8 cellular contexts compared by ENCODE assay signal in genomic region chr19:32580353-32580900, GRCh38. TPM values are rescaled to one million over a fixed set of nuclear protein-coding genes. Genes with fewer than 3 reads are reported as not detected.
DNase-seq lines count a peak whose midpoint lies in the region; ATAC-seq, FAIRE-seq and TF ChIP-seq lines count a peak whose summit lies in the region.

No MANE protein-coding gene starts in this region.

- ATAC-seq in GM19395 (IDR thresholded peaks at IDR 0.05; ENCODE audit: unreplicated experiment) = peak; percentile 42
- ATAC-seq in HG03520 (IDR thresholded peaks at IDR 0.05; ENCODE audit: unreplicated experiment) = peak; percentile 23
- ATAC-seq in K562 = peak; percentile 49
- ATAC-seq in memory B cell (ENCODE audit: low read depth) = peak; percentile 5

- peaks cover 35% of the 10 kb centered on the region for H3K36me3 ChIP-seq in K562 (ENCODE audit: control insufficient read depth, insufficient read depth, low read length)

- WGBS in K562 (ENCODE audit: insufficient coverage, low coverage, missing lambda C conversion rate) = 5% methylated on average over 22 of the region's 22 CpGs

- H3K36me3 Mint-ChIP-seq in memory B cell = peaks cover 4% of the 10 kb centered on the region

- peak overlapping the region; percentile 44; the same call in 1 of the 3 replicates for H3K27ac ChIP-seq in K562 (ENCODE audit: extremely low read depth, low read depth, low read length)

- peaks cover 6 to 16% of the 10 kb centered on the region in 2 experiments; a peak in 4 of 5 replicates for H3K4me1 ChIP-seq in K562 (replicated peaks in 1 of 2; ENCODE audit: control insufficient read depth in 2 of 2, insufficient read depth in 2 of 2, low read length in 2 of 2)

- no peak for TF ChIP-seq CTCF in AG04449 (IDR thresholded peaks at IDR 0.05; ENCODE audit: insufficient read depth, low read length, missing control alignments)
- no peak for TF ChIP-seq CTCF in K562 (IDR thresholded peaks at IDR 0.05 in 2 of 3, conservative IDR thresholded peaks at IDR 0.05 in 1 of 3; ENCODE audit: insufficient read depth in 2 of 3, low read depth in 1 of 3, low read length in 3 of 3)

- peak overlapping the region; percentile 97 for H3K4me3 Mint-ChIP-seq in memory B cell

- H3K9me3 ChIP-seq in K562 (replicated peaks; ENCODE audit: control insufficient read depth, insufficient read depth, low read depth, low read length) = no peaks in the 10 kb centered on the region

- H3K9me1 ChIP-seq in K562 (ENCODE audit: control insufficient read depth, insufficient read depth, low read length) = peaks cover 4% of the 10 kb centered on the region

- peak overlapping the region; percentile 98 for H2AFZ ChIP-seq in K562 (ENCODE audit: low read depth, low read length)

- no peaks in the 10 kb centered on the region for H4K20me1 ChIP-seq in K562 (replicated peaks; ENCODE audit: control insufficient read depth, insufficient read depth, low read length)

- peaks cover 9% of the 10 kb centered on the region for H3K4me1 Mint-ChIP-seq in memory B cell

- peak overlapping the region; percentile 81 for H3K27ac Mint-ChIP-seq in memory B cell

- intact Hi-C loops in K562 (cut with micrococcal nuclease) = loop anchor here (5.0 kb wide), 1 partner anchor 92 kb away; no protein-coding TSS in a partner anchor

- in situ Hi-C loops in K562 (cut with MboI) = no loop called here

- peaks cover 1% of the 10 kb centered on the region for H3K9me3 Mint-ChIP-seq in memory B cell

- peak overlapping the region; percentile 47 to 85; a peak in 3 of 4 replicates for H3K9ac ChIP-seq in K562 (ENCODE audit: insufficient read depth in 1 of 2, low read depth in 2 of 2, low read length in 2 of 2)

- TF ChIP-seq RAD21 in K562 (CRISPR knock-in tag; conservative IDR thresholded peaks at IDR 0.05 in 1 of 2, IDR thresholded peaks at IDR 0.05 in 1 of 2) = no peak

- H3K79me2 ChIP-seq in K562 (ENCODE audit: control insufficient read depth, insufficient read depth, low read length) = peaks cover 24% of the 10 kb centered on the region

- H3K4me2 ChIP-seq in K562 (ENCODE audit: insufficient read depth, low read length) = peak overlapping the region; percentile 96

- H3K4me3 ChIP-seq in AG04449 (ENCODE audit: low read depth, low read length) = peak overlapping the region; percentile 65
- H3K4me3 ChIP-seq in K562 = peak overlapping the region; percentile 77

- peaks cover 5% of the 10 kb centered on the region for H3K27me3 Mint-ChIP-seq in memory B cell

- no peak for TF ChIP-seq POLR2A in K562 (conservative IDR thresholded peaks at IDR 0.05)

- no TSS peak for BruUV-seq in K562 (replicated peaks; lab: Mats Ljungman, UMichigan)

- H3K27me3 ChIP-seq in K562 (ENCODE audit: control insufficient read depth in 2 of 2, insufficient read depth in 2 of 2, low read length in 2 of 2) = no peaks in the 10 kb centered on the region

- no peak for TF ChIP-seq EP300 in K562 (IDR thresholded peaks at IDR 0.05; ENCODE audit: low read length)

- POLR2A ChIA-PET in AG04449 (lab: Yijun Ruan, JAX) (interaction anchor here (1.3 kb wide), 1 partner anchor 10 kb away, joined by 3 read pairs; no protein-coding TSS in a partner anchor), K562 (lab: Yijun Ruan, JAX) (interaction anchor here (0.6 to 0.9 kb wide), 5 partner anchors 11 to 348 kb away, joined by 3 to 6 read pairs (median 3); no protein-coding TSS in a partner anchor)

- DNase-seq in AG04449 (ENCODE audit: low read depth, low spot score) = no peak
- DNase-seq in K562 (ENCODE audit: extremely low read depth in 1 of 4, low spot score in 3 of 4) = peak in 1 of 4 experiments; percentile 31
- DNase-seq in memory B cell (ENCODE audit: low spot score in 2 of 2) = peak in 1 of 2 donors; percentile 5
- no peak for DNase-seq in UCSD-AML1 (lab: John Stamatoyannopoulos, UW; ENCODE audit: unreplicated experiment)
- no peak for DNase-seq in NK-92 (lab: John Stamatoyannopoulos, UW; ENCODE audit: unreplicated experiment)
- no peak for DNase-seq in cerebellum (ENCODE audit: low spot score)

- CTCF ChIA-PET in AG04449 (lab: Yijun Ruan, JAX) = interaction anchor here (0.9 to 4.6 kb wide), 6 partner anchors 11 to 359 kb away, joined by 3 to 26 read pairs (median 3); no protein-coding TSS in a partner anchor
- CTCF ChIA-PET in K562 (lab: Yijun Ruan, JAX; ENCODE audit: low intra/inter-chr PET ratio) = no interaction called here

- no peak for FAIRE-seq in K562 (lab: Jason Lieb, UNC)

TF ChIP-seq in K562, 482 proteins besides CTCF, POLR2A, EP300 and RAD21 (continues in another document):
- TF ChIP-seq ARNT (IDR thresholded peaks at IDR 0.05) (no peak), ZNF324 (CRISPR knock-in tag; IDR thresholded peaks at IDR 0.05) (no peak), TOE1 (IDR thresholded peaks at IDR 0.05; ENCODE audit: borderline replicate concordance) (0 out of 2 replicates have a peak, but pooled peaks have one; percentile 31), TOE1 (CRISPR knock-in tag; IDR thresholded peaks at IDR 0.05; ENCODE audit: borderline replicate concordance, low read depth) (no peak), MEF2D (tag; conservative IDR thresholded peaks at IDR 0.05; ENCODE audit: low read depth) (0 out of 2 replicates have a peak, but pooled peaks have one; percentile 30), NBN (IDR thresholded peaks at IDR 0.05; ENCODE audit: low read depth) (peak; percentile 45; the same call in 1 of the 2 replicates), LCOR (CRISPR knock-in tag; IDR thresholded peaks at IDR 0.05) (no peak), SMARCA5 (IDR thresholded peaks at IDR 0.05) (peak; percentile 36; the same call in 1 of the 2 replicates), TFE3 (CRISPR knock-in tag; IDR thresholded peaks at IDR 0.05) (no peak), NR3C1 (CRISPR knock-in tag; IDR thresholded peaks at IDR 0.05) (no peak), NFATC3 (IDR thresholded peaks at IDR 0.05) (no peak), HOXB6 (CRISPR knock-in tag; IDR thresholded peaks at IDR 0.05; ENCODE audit: borderline replicate concordance) (no peak), TEAD4 (IDR thresholded peaks at IDR 0.05; ENCODE audit: low read length) (no peak), TEAD4 (CRISPR knock-in tag; IDR thresholded peaks at IDR 0.05; ENCODE audit: borderline replicate concordance) (no peak), EP400 (IDR thresholded peaks at IDR 0.05) (no peak; the same call in 1 of the 2 replicates), IRF1 (CRISPR knock-in tag; IDR thresholded peaks at IDR 0.05; ENCODE audit: borderline replicate concordance) (no peak), CBX1 (IDR thresholded peaks at IDR 0.05; ENCODE audit: low read depth) (no peak), ETV6 (IDR thresholded peaks at IDR 0.05; ENCODE audit: borderline replicate concordance in 1 of 2, low read depth in 2 of 2, low read length in 1 of 2) (no peak), ETV6 (CRISPR knock-in tag; IDR thresholded peaks at IDR 0.05; ENCODE audit: borderline replicate concordance) (no peak), NR2C1 (IDR thresholded peaks at IDR 0.05) (no peak), NR2C1 (tag; IDR thresholded peaks at IDR 0.05) (0 out of 2 replicates have a peak, but pooled peaks have one; percentile 19), RNF2 (IDR thresholded peaks at IDR 0.05) (no peak), PTTG1 (tag; IDR thresholded peaks at IDR 0.05; ENCODE audit: low read depth) (no peak), PHF20 (IDR thresholded peaks at IDR 0.05; ENCODE audit: partially characterized antibody) (peak; percentile 40), GTF2F1 (IDR thresholded peaks at IDR 0.05; ENCODE audit: low read depth, low read length) (no peak), MCM7 (IDR thresholded peaks at IDR 0.05) (no peak), ERF (CRISPR knock-in tag; IDR thresholded peaks at IDR 0.05) (0 out of 2 replicates have a peak, but pooled peaks have one; percentile 74), COPS2 (conservative IDR thresholded peaks at IDR 0.05) (no peak)

RNA-seq across cellular contexts. Expression of gene PDCD5, which starts 0.6 kb away (rescaled TPM):
- 45.7 and 91.9 TPM in 2 replicates for total RNA-seq in K562 (2011; cell fraction: chromatin; rRNA removed; ENCODE audit: low replicate concordance)
- 29.2 and 32.2 TPM in 2 replicates for total RNA-seq in K562 (2011; cell fraction: nucleolus; rRNA removed)
- 60.5 and 91.6 TPM in 2 replicates for total RNA-seq in K562 (2011; cell fraction: nucleoplasm; rRNA removed)
- 303 and 310 TPM in 2 replicates for total RNA-seq in K562 (2014; rRNA removed)
- total RNA-seq in K562 (2014; rRNA removed; fragmentation: Illumina TruSeq; extraction: Trizol) = 269 and 303 TPM in 2 replicates
- total RNA-seq in K562 (2015; rRNA removed; fragmentation: Illumina TruSeq; extraction: Trizol) = 305 TPM in 2 replicates
- 188 and 196 TPM in 2 replicates for total RNA-seq in K562 (2021)
- 88.3 and 122 TPM in 2 replicates for polyA plus RNA-seq in K562 (2011; rRNA removed)
- 55.9 and 73.1 TPM in 2 replicates for polyA plus RNA-seq in K562 (2011; cell fraction: cytosol; rRNA removed)
- 87.4 and 131 TPM in 2 replicates for polyA plus RNA-seq in K562 (2011; cell fraction: nucleus; rRNA removed)
- polyA plus RNA-seq in K562 (2012) = 161 and 381 TPM in 2 replicates
- 308 and 322 TPM in 2 replicates for polyA plus RNA-seq in K562 (2014; fragmentation: Illumina TruSeq; extraction: Trizol)
- 100 to 1,000 TPM; 136 to 185 TPM for polyA plus RNA-seq in K562 (2014; fragmentation: Nextera tagmentation; extraction: Ambion mirVana)
- polyA plus RNA-seq in K562 (2014; rRNA removed) = 279 and 322 TPM in 2 replicates
- polyA minus RNA-seq in K562 (2011; rRNA and poly(A)+ RNA removed) = 42.9 and 46.1 TPM in 2 replicates
- polyA minus RNA-seq in K562 (2011; cell fraction: cytosol; rRNA and poly(A)+ RNA removed) = 39.9 and 64.4 TPM in 2 replicates
- polyA minus RNA-seq in K562 (2011; cell fraction: nucleus; rRNA and poly(A)+ RNA removed) = 17.5 and 34.4 TPM in 2 replicates
- 24.3 TPM for total RNA-seq in cerebellum
